In genomic region chr2:11513319-11513718, GRCh38 we compare ENCODE assay signal across 25 cellular contexts.
"Had no signal": no experiment of that assay in that cellular context is flagged by ENCODE, and none has a peak within 500 bp of the region (broad histone marks: within the 10 kb centered on the region; RNA-seq: fewer than 3 reads in every experiment).

No MANE protein-coding gene starts in this region.

- H3K36me3 ChIP-seq: gastrocnemius medialis, heart left ventricle, thoracic aorta, tibial nerve, upper lobe of right lung had no signal

- DNase-seq: dermis blood vessel endothelial cell; foreskin fibroblast; gastrocnemius medialis; heart left ventricle; kidney; natural killer cell; nucleus accumbens; posterior cingulate gyrus; psoas muscle; right cardiac atrium; stimulated activated CD4-positive, alpha-beta T cell treated with anti-CD3 and anti-CD28 coated beads, Interleukin-15, amount 100 ng/mL, for 24 hours; stimulated activated CD4-positive, alpha-beta T cell treated with anti-CD3 and anti-CD28 coated beads, Interleukin-2, amount 100 ng/mL, for 48 hours; stimulated activated naive B cell treated with anti-CD40 and anti-IgM and Interleukin-4, amounts not matched to agents 10 μg/mL and 1 μg/mL and 100 μg/mL, for 72 hours; upper lobe of right lung had no signal

- H3K9me3 ChIP-seq: gastrocnemius medialis, heart left ventricle, psoas muscle, thoracic aorta, tibial nerve, upper lobe of right lung had no signal

- H3K27me3 ChIP-seq: gastrocnemius medialis, heart left ventricle, hepatocyte, tibial nerve, upper lobe of right lung had no signal

- H3K4me2 ChIP-seq: hepatocyte had no signal

- ATAC-seq: esophagus mucosa; gastrocnemius medialis; heart left ventricle; left lobe of liver; natural killer cell; psoas muscle; right cardiac atrium; stimulated activated naive B cell treated with anti-CD40 and anti-IgM and Interleukin-4, amounts not matched to agents 10 μg/mL and 1 μg/mL and 100 μg/mL, for 72 hours; upper lobe of right lung had no signal

- FAIRE-seq: kidney had no signal

- H3K27ac Mint-ChIP-seq: memory B cell; natural killer cell; stimulated activated naive B cell treated with anti-CD40 and anti-IgM and Interleukin-4, amounts not matched to agents 10 μg/mL and 1 μg/mL and 100 μg/mL, for 72 hours; stimulated activated naive CD8-positive, alpha-beta T cell treated with anti-CD3 and anti-CD28 coated beads, Interleukin-15, Interleukin-2, amounts not matched to agents 100 ng/mL and 50 ng/mL, for 24 hours had no signal

- H3K4me3 ChIP-seq: coronary artery, gastrocnemius medialis, heart left ventricle, hepatocyte, lung, psoas muscle, skin epidermis, thoracic aorta, tibial nerve, upper lobe of right lung had no signal

- H3K4me1 ChIP-seq: gastrocnemius medialis, psoas muscle, upper lobe of right lung had no signal

- H3K4me3 Mint-ChIP-seq: memory B cell; natural killer cell; stimulated activated naive B cell treated with anti-CD40 and anti-IgM and Interleukin-4, amounts not matched to agents 10 μg/mL and 1 μg/mL and 100 μg/mL, for 72 hours; stimulated activated naive CD8-positive, alpha-beta T cell treated with anti-CD3 and anti-CD28 coated beads, Interleukin-15, Interleukin-2, amounts not matched to agents 100 ng/mL and 50 ng/mL, for 24 hours had no signal

- H3K36me3 Mint-ChIP-seq: memory B cell; natural killer cell; stimulated activated naive B cell treated with anti-CD40 and anti-IgM and Interleukin-4, amounts not matched to agents 10 μg/mL and 1 μg/mL and 100 μg/mL, for 72 hours had no signal

- H2AFZ ChIP-seq: hepatocyte had no signal

- H3K9me3 Mint-ChIP-seq: memory B cell; natural killer cell; stimulated activated naive B cell treated with anti-CD40 and anti-IgM and Interleukin-4, amounts not matched to agents 10 μg/mL and 1 μg/mL and 100 μg/mL, for 72 hours had no signal

- H3K27ac ChIP-seq: coronary artery, epithelial cell of prostate, gastrocnemius medialis, heart left ventricle, hepatocyte, psoas muscle, skin epidermis, thoracic aorta, tibial nerve, upper lobe of right lung had no signal

- H3K4me1 Mint-ChIP-seq: memory B cell; natural killer cell; stimulated activated naive B cell treated with anti-CD40 and anti-IgM and Interleukin-4, amounts not matched to agents 10 μg/mL and 1 μg/mL and 100 μg/mL, for 72 hours had no signal
